In the genomic region with DNA sequence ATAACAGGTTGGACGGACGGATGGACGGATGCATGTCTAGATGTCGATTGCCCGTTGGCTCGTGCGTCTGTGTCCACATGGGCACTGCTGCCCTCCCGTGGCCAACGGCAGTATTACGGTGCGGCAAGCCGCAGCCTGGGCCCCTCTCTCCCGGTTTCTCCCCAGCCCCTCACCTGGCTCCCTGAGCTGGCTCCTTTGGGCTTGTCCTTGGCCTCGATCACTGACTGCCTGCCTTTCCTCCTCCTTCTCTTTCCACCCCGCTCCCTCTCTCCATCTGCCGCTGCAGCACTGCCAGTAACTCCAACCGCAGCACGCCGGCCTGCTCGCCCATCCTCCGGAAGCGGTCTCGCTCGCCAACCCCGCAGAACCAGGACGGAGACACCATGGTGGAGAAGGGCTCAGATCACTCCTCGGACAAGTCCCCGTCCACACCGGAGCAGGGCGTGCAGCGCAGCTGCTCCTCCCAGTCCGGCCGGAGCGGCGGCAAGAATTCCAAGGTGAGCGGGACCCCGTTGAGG, we compare ENCODE assay signal across 8 cellular contexts.
A peak's percentile ranks its signal among the peaks of the same experiment; 100 is the strongest.
DNase-seq lines count a peak whose midpoint lies in the region; ATAC-seq and TF ChIP-seq lines count a peak whose summit lies in the region.

No MANE protein-coding gene starts in this region.

- no peak overlapping the region for H2AFZ ChIP-seq in mammary epithelial cell (ENCODE audit: low read depth, low read length)

- no peaks in the 10 kb centered on the region for H3K9me3 ChIP-seq in DOHH2 (ENCODE audit: control insufficient read depth, insufficient read depth, low read length)
- no peaks in the 10 kb centered on the region for H3K9me3 ChIP-seq in mammary epithelial cell (replicated peaks; ENCODE audit: insufficient read depth, low read length)

- intact Hi-C loops in mammary epithelial cell (cut with micrococcal nuclease) = loop anchor here (1.0 to 10.0 kb wide), 3 partner anchors 65 to 172 kb away; no protein-coding TSS in a partner anchor

- no peak overlapping the region for H3K9ac ChIP-seq in mammary epithelial cell (ENCODE audit: insufficient read depth, low read length)

- no TSS peak for BruUV-seq in mammary epithelial cell (replicated peaks; lab: Mats Ljungman, UMichigan)

- H3K27me3 ChIP-seq in DOHH2 (ENCODE audit: control insufficient read depth, low read length) = peaks cover 11% of the 10 kb centered on the region; the same call in 1 of the 2 replicates
- peaks cover 2% of the 10 kb centered on the region for H3K27me3 ChIP-seq in mammary epithelial cell (ENCODE audit: insufficient read depth, low read length)

- H3K4me3 ChIP-seq in DOHH2 (ENCODE audit: low read length) = no peak overlapping the region
- no peak overlapping the region for H3K4me3 ChIP-seq in mammary epithelial cell (replicated peaks in 1 of 3; ENCODE audit: insufficient read depth in 1 of 3, low read depth in 2 of 3, low read length in 3 of 3)

- no peak overlapping the region for H3K27ac ChIP-seq in DOHH2 (ENCODE audit: low read depth, low read length)
- no peak overlapping the region for H3K27ac ChIP-seq in mammary epithelial cell (ENCODE audit: insufficient read depth, low read depth, low read length)

- no peaks in the 10 kb centered on the region for H4K20me1 ChIP-seq in DOHH2 (ENCODE audit: control insufficient read depth, insufficient read depth, low read depth, low read length)
- H4K20me1 ChIP-seq in mammary epithelial cell (ENCODE audit: insufficient read depth, low read length) = no peaks in the 10 kb centered on the region

- CTCF ChIA-PET in mammary epithelial cell (lab: Charles Lee; ENCODE audit: low non-redundant PET) = interaction anchor here (0.6 to 0.8 kb wide), 2 partner anchors 27 to 130 kb away, joined by 3 to 4 read pairs; no protein-coding TSS in a partner anchor

- peak; percentile 63 for ATAC-seq in GM21786 (IDR thresholded peaks at IDR 0.05; ENCODE audit: unreplicated experiment)

- dilution Hi-C loops in mammary epithelial cell (cut with HindIII; ENCODE audit: low sequenced_read_pairs) = no loop called here

- peak; percentile 82 for TF ChIP-seq CTCF in DOHH2 (IDR thresholded peaks at IDR 0.05; ENCODE audit: low read depth, low read length, poor library complexity, severe bottlenecking)
- peak; percentile 82 to 93 for TF ChIP-seq CTCF in mammary epithelial cell (conservative IDR thresholded peaks at IDR 0.05 in 1 of 2, IDR thresholded peaks at IDR 0.05 in 1 of 2; ENCODE audit: extremely low read depth in 1 of 2, insufficient read depth in 1 of 2, low read depth in 1 of 2, low read length in 2 of 2)

- H3K36me3 ChIP-seq in DOHH2 (ENCODE audit: control insufficient read depth, low read length) (no peaks in the 10 kb centered on the region), mammary epithelial cell (ENCODE audit: insufficient read depth, low read length) (no peaks in the 10 kb centered on the region)

- no peaks in the 10 kb centered on the region for H3K79me2 ChIP-seq in DOHH2 (ENCODE audit: control insufficient read depth, low read length)
- no peaks in the 10 kb centered on the region for H3K79me2 ChIP-seq in mammary epithelial cell (ENCODE audit: insufficient read depth, low read length)

- WGBS in mammary epithelial cell (ENCODE audit: low coverage, missing lambda C conversion rate) = 43% methylated on average over 24 of the region's 37 CpGs

- H3K9me2 ChIP-seq in DOHH2 (replicated peaks; ENCODE audit: control insufficient read depth, low read length) = no peaks in the 10 kb centered on the region

- H3K4me2 ChIP-seq in DOHH2 (ENCODE audit: low read length) = no peak overlapping the region
- H3K4me2 ChIP-seq in mammary epithelial cell (ENCODE audit: insufficient read depth, low read depth, low read length) = no peak overlapping the region

- H3K4me1 ChIP-seq in DOHH2 (ENCODE audit: control insufficient read depth, low read length) = peaks cover 11% of the 10 kb centered on the region
- H3K4me1 ChIP-seq in mammary epithelial cell (ENCODE audit: insufficient read depth, low read length) = no peaks in the 10 kb centered on the region

- in situ Hi-C loops in mammary epithelial cell (cut with MboI; ENCODE audit: low sequenced_read_pairs in 2 of 2) = no loop called here

- H3F3A ChIP-seq in DOHH2 (ENCODE audit: control insufficient read depth, insufficient read depth) = no peaks in the 10 kb centered on the region

- peak; percentile 66 for DNase-seq in NCI-H1092 (lab: John Stamatoyannopoulos, UW)
- peak; percentile 80 for DNase-seq in activated CD4-positive, CD25-positive, alpha-beta regulatory T cell treated with anti-CD3 and anti-CD28 coated beads, Interleukin-2, amount 50 U/mL, for 72 hours
- peak; percentile 20 for DNase-seq in mammary epithelial cell
- peak; percentile 77 for DNase-seq in islet precursor cell
- peak; percentile 44 for DNase-seq in stimulated activated CD4-positive, alpha-beta T cell treated with anti-CD3 and anti-CD28 coated beads, Interleukin-2, amount 100 ng/mL, for 4 hours (ENCODE audit: low read depth)
- no peak for DNase-seq in NCI-H128 (lab: John Stamatoyannopoulos, UW; ENCODE audit: unreplicated experiment)
